In genomic region chr14:60998617-60999016, GRCh38 we compare ENCODE assay signal across 8 cellular contexts.
"Had no signal": no experiment of that assay in that cellular context is flagged by ENCODE, and none has a peak within 500 bp of the region (broad histone marks: within the 10 kb centered on the region; RNA-seq: fewer than 3 reads in every experiment).

No MANE protein-coding gene starts in this region.

- H3K27me3 Mint-ChIP-seq: IgD-negative memory B cell had no signal

- H3K27ac Mint-ChIP-seq: HFFc6, IgD-negative memory B cell had no signal

- DNase-seq: GOT3, H7, HFFc6 had no signal

- H3K4me1 ChIP-seq: HAP-1 had no signal

- H3K9me3 Mint-ChIP-seq: HFFc6 had no signal

- H3K4me3 ChIP-seq: HAP-1 had no signal

- ATAC-seq: HCT116, HepG2 had no signal

- H3K9me3 ChIP-seq: HAP-1 had no signal

- H3K36me3 ChIP-seq: HAP-1 had no signal

- H3K4me3 Mint-ChIP-seq: HFFc6, IgD-negative memory B cell had no signal

- H3K27ac ChIP-seq: HL-60 had no signal
